In genomic region chrX:17005712-17006372, GRCh38 we compare ENCODE assay signal across 22 cellular contexts. TPM values are rescaled to one million over a fixed set of nuclear protein-coding genes. Genes with fewer than 3 reads are reported as not detected.
DNase-seq lines count a peak whose midpoint lies in the region; ATAC-seq and TF ChIP-seq lines count a peak whose summit lies in the region.
"Had no signal": no experiment of that assay in that cellular context is flagged by ENCODE, and none has a peak within 500 bp of the region (broad histone marks: within the 10 kb centered on the region; RNA-seq: fewer than 3 reads in every experiment).

No MANE protein-coding gene starts in this region.

- H3K4me1 ChIP-seq in mononuclear cell (ENCODE audit: insufficient read depth, low read length), result peaks cover 9% of the 10 kb centered on the region
- H3K4me1 ChIP-seq: sigmoid colon, tibial artery had no signal

- H3K27me3 ChIP-seq in mononuclear cell (ENCODE audit: insufficient read depth, low read length), result no peaks in the 10 kb centered on the region
- H3K27me3 ChIP-seq: sigmoid colon, tibial artery had no signal

- H3K4me3 ChIP-seq in epithelial cell of proximal tubule (ENCODE audit: low read depth, low read length) (peak overlapping the region; percentile 40), mononuclear cell (ENCODE audit: low read length) (peak overlapping the region; percentile 24)
- H3K4me3 ChIP-seq: lung, sigmoid colon, tibial artery had no signal

- TF ChIP-seq CTCF in epithelial cell of proximal tubule (conservative IDR thresholded peaks at IDR 0.05; ENCODE audit: low read depth, low read length), result peak; percentile 10

- no peaks in the 10 kb centered on the region for H3K9me3 ChIP-seq in mononuclear cell (ENCODE audit: low read depth, low read length)
- H3K9me3 ChIP-seq: sigmoid colon, tibial artery had no signal

- no peak for ATAC-seq in GM19452 (IDR thresholded peaks at IDR 0.05; ENCODE audit: unreplicated experiment)
- ATAC-seq: activated naive CD4-positive, alpha-beta T cell treated with anti-CD3 and anti-CD28 coated beads, Interleukin-2, amount 50 U/mL, for 72 hours; PC-3 had no signal

- DNase-seq in GF-D8 (lab: John Stamatoyannopoulos, UW) (peak; percentile 50), OCI-M1 (lab: John Stamatoyannopoulos, UW) (peak; percentile 7), epithelial cell of proximal tubule (ENCODE audit: low read depth) (no peak), NCI-H2227 (lab: John Stamatoyannopoulos, UW; ENCODE audit: unreplicated experiment) (no peak), HUDEP-2 (lab: John Stamatoyannopoulos, UW; ENCODE audit: unreplicated experiment in 76 of 76) (no peak)
- DNase-seq in activated CD4-positive, alpha-beta T cell treated with anti-CD3 and anti-CD28 coated beads for 4 hours, result no peak
- DNase-seq: activated CD4-positive, CD25-positive, alpha-beta regulatory T cell; activated T-cell treated with anti-CD3 and anti-CD28 coated beads, Interleukin-2, amount 50 U/mL, for 48 hours; brain microvascular endothelial cell; dermis blood vessel endothelial cell; NCI-H1105 treated with DMSO at 0.1 percent for 48 hours; NCI-H2107; NCI-H526; PC-3; sigmoid colon; stimulated activated CD4-positive, alpha-beta T cell treated with anti-CD3 and anti-CD28 coated beads, Interleukin-1b, Interleukin-23, amount 100 ng/mL, for 48 hours; stimulated activated naive CD4-positive, alpha-beta T cell treated with Interleukin-2 at 50 U/mL for 16 hours; tibial artery had no signal

RNA-seq across cellular contexts. Expression of gene REPS2, which starts 59.4 kb away (rescaled TPM):
- total RNA-seq in epithelial cell of proximal tubule (0.72 and 1.7 TPM in 2 replicates), mononuclear cell (1.8 TPM)

Comparison
In these comparisons a context has a peak if more than half of its experiments do, and no peak if none do; other contexts are left out.
1. DNase-seq: peak in GF-D8 (single experiment) and OCI-M1 (single experiment); none in epithelial cell of proximal tubule (single experiment), NCI-H2227 (single experiment), HUDEP-2 (0 of 76) and activated CD4-positive, alpha-beta T cell treated with anti-CD3 and anti-CD28 coated beads for 4 hours (0 of 2).